19 cellular contexts compared by ENCODE assay signal in the genomic region with DNA sequence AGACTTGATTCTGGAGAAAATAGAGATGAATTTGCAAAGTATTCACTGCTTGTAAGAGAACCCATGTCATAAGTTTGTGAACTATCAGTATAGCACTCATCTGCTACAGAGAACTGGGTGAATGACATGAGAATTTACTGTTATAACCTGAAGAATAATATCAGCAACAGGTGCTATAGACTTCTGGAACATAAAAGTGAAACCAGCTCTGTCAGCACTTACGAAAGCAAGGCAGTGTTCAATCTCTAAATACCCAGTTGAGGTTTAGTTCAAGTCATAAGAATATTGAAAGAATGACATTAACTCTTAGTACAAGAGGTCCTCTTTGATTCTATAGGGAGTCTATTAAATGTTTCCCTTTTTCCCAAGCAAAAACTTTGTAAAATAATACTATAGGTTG.
DNase-seq lines count a peak whose midpoint lies in the region; ATAC-seq, FAIRE-seq and TF ChIP-seq lines count a peak whose summit lies in the region.
"Had no signal": no experiment of that assay in that cellular context is flagged by ENCODE, and none has a peak within 500 bp of the region (broad histone marks: within the 10 kb centered on the region; RNA-seq: fewer than 3 reads in every experiment).

No MANE protein-coding gene starts in this region.

- peak overlapping the region in 2 of 3 experiments; percentile 41 to 46 for H3K4me3 ChIP-seq in endothelial cell of umbilical vein (replicated peaks in 1 of 3; ENCODE audit: insufficient read depth in 1 of 3, low read depth in 1 of 3, low read length in 3 of 3)
- peak overlapping the region; percentile 19 to 24 for H3K4me3 ChIP-seq in tibial artery
- H3K4me3 ChIP-seq: vagina had no signal

- H3K9me3 ChIP-seq in endothelial cell of umbilical vein (replicated peaks; ENCODE audit: control insufficient read depth, insufficient read depth, low read length) (no peaks in the 10 kb centered on the region), tibial artery (no peaks in the 10 kb centered on the region)
- H3K9me3 ChIP-seq: neutrophil, vagina had no signal

- CTCF ChIA-PET in endothelial cell of umbilical vein (lab: Charles Lee) = interaction anchor here (1.2 kb wide), 1 partner anchor 8 kb away, joined by 3 read pairs; no protein-coding TSS in a partner anchor

- no peaks in the 10 kb centered on the region for H3K27me3 ChIP-seq in endothelial cell of umbilical vein (ENCODE audit: control insufficient read depth in 2 of 2, insufficient read depth in 2 of 2, low read length in 2 of 2)
- no peaks in the 10 kb centered on the region for H3K27me3 ChIP-seq in tibial artery
- H3K27me3 ChIP-seq: neutrophil, vagina had no signal

- H3K79me2 ChIP-seq in endothelial cell of umbilical vein (ENCODE audit: control insufficient read depth, insufficient read depth, low read length) = no peaks in the 10 kb centered on the region

- FAIRE-seq in endothelial cell of umbilical vein (lab: Jason Lieb, UNC) = no peak
- FAIRE-seq: small intestine had no signal

- BruUV-seq in endothelial cell of umbilical vein (replicated peaks; lab: Mats Ljungman, UMichigan) = no TSS peak

- POLR2A ChIA-PET in endothelial cell of umbilical vein (lab: Charles Lee) = no interaction called here

- dilution Hi-C loops in endothelial cell of umbilical vein (cut with MboI; ENCODE audit: extremely low pct_ligation_motif_present, low sequenced_read_pairs) = no loop called here

- peak overlapping the region; percentile 89 for H2AFZ ChIP-seq in endothelial cell of umbilical vein (ENCODE audit: low read depth, low read length)

- TF ChIP-seq POLR2A in endothelial cell of umbilical vein (IDR thresholded peaks at IDR 0.05; ENCODE audit: low read depth, low read length) = no peak

- H3K27ac ChIP-seq in endothelial cell of umbilical vein (ENCODE audit: insufficient read depth, low read depth, low read length) (peak overlapping the region; percentile 26), tibial artery (peak overlapping the region in 1 of 2 donors; percentile 48), substantia nigra (ENCODE audit: low read depth, low read length, poor library complexity, severe bottlenecking) (no peak overlapping the region)
- H3K27ac ChIP-seq: neutrophil, vagina had no signal

- peak overlapping the region; percentile 26 for H3K9ac ChIP-seq in endothelial cell of umbilical vein (replicated peaks; ENCODE audit: extremely low read depth, insufficient read depth, low read length)

- H3K4me2 ChIP-seq in endothelial cell of umbilical vein (ENCODE audit: insufficient read depth, low read length) = peak overlapping the region; percentile 91

- intact Hi-C loops in endothelial cell of umbilical vein (cut with micrococcal nuclease) (loop anchor here (5.0 to 10.0 kb wide), 2 partner anchors 212 to 789 kb away; no protein-coding TSS in a partner anchor), tibial artery (cut with DNase I; ENCODE audit: low total_unique reads) (no loop called here)

- H4K20me1 ChIP-seq in endothelial cell of umbilical vein (replicated peaks; ENCODE audit: control insufficient read depth, extremely low read depth, insufficient read depth, low read length) = no peaks in the 10 kb centered on the region

- ATAC-seq in GM21390 (IDR thresholded peaks at IDR 0.05; ENCODE audit: unreplicated experiment) = peak; percentile 55
- no peak for ATAC-seq in GM21576 (IDR thresholded peaks at IDR 0.05; ENCODE audit: unreplicated experiment)
- ATAC-seq: activated naive CD8-positive, alpha-beta T cell treated with anti-CD3 and anti-CD28 coated beads, Interleukin-2, amount 50 U/mL, for 24 hours had no signal

- DNase-seq in LoVo (ENCODE audit: low spot score) = peak; percentile 12
- peak; percentile 32 for DNase-seq in endothelial cell of umbilical vein (ENCODE audit: low read depth, low spot score)
- DNase-seq in tibial artery = no peak
- DNase-seq in substantia nigra (lab: John Stamatoyannopoulos, UW) = no peak
- DNase-seq in NCI-H187 (lab: John Stamatoyannopoulos, UW) = no peak
- DNase-seq: activated CD4-positive, alpha-beta T cell treated with anti-CD3 and anti-CD28 coated beads, Interleukin-2, amount 10 ng/mL, durations not matched to agents 7 days and 5 days; activated naive CD8-positive, alpha-beta T cell treated with anti-CD3 and anti-CD28 coated beads, Interleukin-2, amount 50 U/mL, for 24 hours; activated T-cell treated with anti-CD3 and anti-CD28 coated beads, Interleukin-2, amount 50 U/mL, for 24 hours; CD4-positive, alpha-beta T cell; immature natural killer cell; Karpas-422; NCI-H1694; NCI-H446; small intestine; stimulated activated naive CD4-positive, alpha-beta T cell treated with Interleukin-2 at 50 U/mL for 16 hours had no signal

- H3K36me3 ChIP-seq in endothelial cell of umbilical vein (ENCODE audit: control insufficient read depth in 2 of 2, extremely low read depth in 1 of 2, insufficient read depth in 2 of 2, low read length in 2 of 2) = no peaks in the 10 kb centered on the region
- H3K36me3 ChIP-seq in tibial artery = no peaks in the 10 kb centered on the region
- H3K36me3 ChIP-seq: neutrophil, vagina had no signal

- H3K4me1 ChIP-seq in endothelial cell of umbilical vein (ENCODE audit: control insufficient read depth, extremely low read depth, insufficient read depth, low read length) (peaks cover 59% of the 10 kb centered on the region), tibial artery (peaks cover 0 to 32% (median 8%) of the 10 kb centered on the region in 4 donors)

- TF ChIP-seq CTCF in endothelial cell of umbilical vein (IDR thresholded peaks at IDR 0.05; ENCODE audit: extremely low read depth in 1 of 2, insufficient read depth in 1 of 2, low read depth in 1 of 2, low read length in 2 of 2) (no peak), tibial artery (IDR thresholded peaks at IDR 0.05) (no peak)

- no peaks in the 10 kb centered on the region for H3K9me1 ChIP-seq in endothelial cell of umbilical vein (replicated peaks; ENCODE audit: control insufficient read depth, extremely low read depth, insufficient read depth, low read length)

TF ChIP-seq in endothelial cell of umbilical vein, 7 proteins besides CTCF, POLR2A, EP300 and RAD21:
- TF ChIP-seq POLR2AphosphoS5 (IDR thresholded peaks at IDR 0.05; ENCODE audit: insufficient read depth, low read depth, low read length) = no peak
- TF ChIP-seq FOS (IDR thresholded peaks at IDR 0.05; ENCODE audit: borderline replicate concordance, insufficient read depth, low read length) = no peak
- no peak for TF ChIP-seq MAX (IDR thresholded peaks at IDR 0.05; ENCODE audit: insufficient read depth, insufficient read length)
- no peak for TF ChIP-seq EZH2 (IDR thresholded peaks at IDR 0.05; ENCODE audit: borderline replicate concordance, low read depth, low read length, severe bottlenecking)
- TF ChIP-seq GATA2 (IDR thresholded peaks at IDR 0.05; ENCODE audit: insufficient read depth, insufficient read length, low read depth, low read length) = no peak
- TF ChIP-seq JUN (IDR thresholded peaks at IDR 0.05; ENCODE audit: borderline replicate concordance, insufficient read depth, insufficient read length, low read depth) = no peak
- TF ChIP-seq MYC (IDR thresholded peaks at IDR 0.05; ENCODE audit: low read depth, low read length) = no peak

Comparison
In these comparisons a context has a peak if more than half of its experiments do, and no peak if none do; other contexts are left out.
1. DNase-seq: peak in LoVo (single experiment) and endothelial cell of umbilical vein (single experiment); none in tibial artery (0 of 2), substantia nigra (0 of 49) and NCI-H187 (0 of 2).